ENCODE assay signal across 20 cellular contexts in the genomic region with DNA sequence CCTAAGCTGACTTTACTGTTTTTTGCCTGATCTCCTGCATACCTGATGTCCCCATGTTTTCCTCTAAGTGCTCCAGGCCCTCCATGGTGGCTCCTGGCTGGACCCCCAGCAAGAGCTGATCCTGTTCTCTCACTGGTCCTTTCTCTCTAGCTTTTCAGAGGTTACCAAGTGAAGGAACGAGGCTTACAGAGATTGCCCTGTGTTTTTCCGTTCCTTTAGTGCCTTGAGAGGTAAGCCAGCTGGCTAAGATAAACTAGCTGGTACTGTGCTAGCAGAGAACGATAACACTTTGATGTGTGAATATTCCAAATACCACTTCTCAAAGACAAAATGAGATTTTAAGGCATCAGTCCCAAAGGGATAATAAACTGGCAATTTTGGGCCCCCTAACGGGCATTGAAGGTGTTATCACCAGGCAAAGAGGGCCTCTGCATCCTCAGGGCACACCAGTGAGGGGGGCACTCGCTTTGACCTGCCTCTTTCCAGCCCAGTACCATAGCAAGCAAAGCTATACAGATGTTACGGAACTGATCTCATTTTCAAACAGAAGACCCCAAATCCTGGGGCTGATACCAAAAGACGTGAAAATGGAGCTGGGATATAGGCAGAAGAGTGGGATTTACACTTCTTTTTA. TPM values are rescaled to one million over a fixed set of nuclear protein-coding genes. Genes with fewer than 3 reads are reported as not detected.
DNase-seq lines count a peak whose midpoint lies in the region; ATAC-seq, FAIRE-seq and TF ChIP-seq lines count a peak whose summit lies in the region.
"Had no signal": no experiment of that assay in that cellular context is flagged by ENCODE, and none has a peak within 500 bp of the region (broad histone marks: within the 10 kb centered on the region; RNA-seq: fewer than 3 reads in every experiment).

No MANE protein-coding gene starts in this region.

- H3K4me1 ChIP-seq in HepG2 (ENCODE audit: insufficient read depth, low read length) (peaks cover 31% of the 10 kb centered on the region), right lobe of liver (peaks cover 0 to 4% (median under 1%) of the 10 kb centered on the region in 4 donors)

- no peak for TF ChIP-seq RAD21 in HepG2 (CRISPR knock-in tag; IDR thresholded peaks at IDR 0.05)

- H3K27ac ChIP-seq in HepG2 (ENCODE audit: extremely low read length, insufficient read depth, low read length) = no peak overlapping the region
- H3K27ac ChIP-seq in right lobe of liver = no peak overlapping the region
- H3K27ac ChIP-seq: hepatocyte, neural progenitor cell had no signal

- H3K27ac Mint-ChIP-seq in WTC11 = no peak overlapping the region
- H3K27ac Mint-ChIP-seq: mesothelial cell of epicardium, neural progenitor cell had no signal

- no peak overlapping the region for H3K4me3 Mint-ChIP-seq in WTC11
- H3K4me3 Mint-ChIP-seq: activated naive CD4-positive, alpha-beta T cell treated with anti-CD3 and anti-CD28 coated beads, Interleukin-2, amount 50 U/mL, for 24 hours; mesothelial cell of epicardium; neural progenitor cell had no signal

- TF ChIP-seq POLR2A in HepG2 (IDR thresholded peaks at IDR 0.05; ENCODE audit: insufficient read depth in 1 of 2, low read depth in 2 of 2, low read length in 2 of 2) (no peak), right lobe of liver (IDR thresholded peaks at IDR 0.05) (no peak)

- BruUV-seq in HepG2 (replicated peaks; lab: Mats Ljungman, UMichigan) = no TSS peak

- in situ Hi-C loops in HepG2 (cut with HindIII; ENCODE audit: extremely low pct_ligation_motif_present, low pct_unique_long_range_greater_than_20kb) = no loop called here

- H3K27me3 ChIP-seq in HepG2 (ENCODE audit: control insufficient read depth in 1 of 2, insufficient read depth in 2 of 2, low read length in 2 of 2) (no peaks in the 10 kb centered on the region), right lobe of liver (no peaks in the 10 kb centered on the region)
- H3K27me3 ChIP-seq: esophagus muscularis mucosa, hepatocyte, neural progenitor cell had no signal

- WGBS in HepG2 (ENCODE audit: low lambda C conversion rate) = 98% methylated on average over 7 of the region's 7 CpGs
- WGBS in right lobe of liver (ENCODE audit: insufficient coverage, low coverage, low lambda C conversion rate, missing lambda C conversion rate) = 87% methylated on average over 7 of the region's 7 CpGs

- no peak for ATAC-seq in HepG2
- no peak for ATAC-seq in right lobe of liver
- peak; percentile 58 for ATAC-seq in WTC11
- peak; percentile 7 to 32 for ATAC-seq in left cardiac atrium
- ATAC-seq in HG03139 (IDR thresholded peaks at IDR 0.05; ENCODE audit: unreplicated experiment) = no peak

- H2AFZ ChIP-seq in HepG2 (ENCODE audit: low read length) = no peak overlapping the region
- H2AFZ ChIP-seq: hepatocyte, neural progenitor cell had no signal

- TF ChIP-seq EP300 in HepG2 (IDR thresholded peaks at IDR 0.05; ENCODE audit: low read depth in 2 of 2, low read length in 2 of 2) (no peak), HepG2 (CRISPR knock-in tag; IDR thresholded peaks at IDR 0.05; ENCODE audit: borderline replicate concordance) (no peak)

- FAIRE-seq in HepG2 (lab: Jason Lieb, UNC) = no peak
- FAIRE-seq: keratinocyte had no signal

- H3K36me3 ChIP-seq in HepG2 (replicated peaks in 1 of 2; ENCODE audit: control insufficient read depth in 1 of 2, insufficient read depth in 2 of 2, low read length in 2 of 2) (no peaks in the 10 kb centered on the region), right lobe of liver (no peaks in the 10 kb centered on the region)
- H3K36me3 ChIP-seq: neural progenitor cell had no signal

- no peak overlapping the region for H3K9ac ChIP-seq in HepG2 (ENCODE audit: insufficient read depth, low read depth, low read length)
- H3K9ac ChIP-seq: neural progenitor cell had no signal

- H3K4me1 Mint-ChIP-seq in WTC11 = peaks cover 21% of the 10 kb centered on the region

- no peaks in the 10 kb centered on the region for H3K9me3 Mint-ChIP-seq in WTC11
- H3K9me3 Mint-ChIP-seq: activated naive CD4-positive, alpha-beta T cell treated with anti-CD3 and anti-CD28 coated beads, Interleukin-2, amount 50 U/mL, for 24 hours; mesothelial cell of epicardium; neural progenitor cell had no signal

- POLR2A ChIA-PET in HepG2 (lab: Yijun Ruan, JAX) = no interaction called here
- POLR2A ChIA-PET in WTC11 (lab: Charles Lee) = no interaction called here

- no peaks in the 10 kb centered on the region; the same call in 1 of the 2 replicates for H4K20me1 ChIP-seq in HepG2 (ENCODE audit: insufficient read depth, low read length)

- DNase-seq in HepG2 (ENCODE audit: low spot score) (no peak), right lobe of liver (no peak), WTC11 (ENCODE audit: low spot score) (no peak), left cardiac atrium (no peak), cerebellar cortex (ENCODE audit: low spot score) (no peak), dedifferentiated amniotic fluid mesenchymal stem cell (ENCODE audit: extremely low spot score) (no peak)
- DNase-seq: activated CD4-positive, alpha-beta T cell treated with anti-CD3 and anti-CD28 coated beads for 1 hour; Calu3; GDM1; NCI-H2081; NCI-H510A; T1000 had no signal

- no peak for TF ChIP-seq CTCF in HepG2 (CRISPR knock-in tag; IDR thresholded peaks at IDR 0.05)
- no peak for TF ChIP-seq CTCF in right lobe of liver (IDR thresholded peaks at IDR 0.05)
- TF ChIP-seq CTCF in WTC11 (IDR thresholded peaks at IDR 0.05) = no peak

- no peaks in the 10 kb centered on the region for H3K27me3 Mint-ChIP-seq in WTC11 (ENCODE audit: low read depth)
- H3K27me3 Mint-ChIP-seq: activated naive CD4-positive, alpha-beta T cell treated with anti-CD3 and anti-CD28 coated beads, Interleukin-2, amount 50 U/mL, for 24 hours had no signal

- H3K36me3 Mint-ChIP-seq in WTC11 = peaks cover 8% of the 10 kb centered on the region; the same call in 1 of the 2 replicates
- H3K36me3 Mint-ChIP-seq: activated naive CD4-positive, alpha-beta T cell treated with anti-CD3 and anti-CD28 coated beads, Interleukin-2, amount 50 U/mL, for 24 hours had no signal

- H3K4me2 ChIP-seq in HepG2 (ENCODE audit: low read depth, low read length) = no peak overlapping the region
- H3K4me2 ChIP-seq: hepatocyte, neural progenitor cell had no signal

- peaks cover 10% of the 10 kb centered on the region for H3K79me2 ChIP-seq in HepG2 (ENCODE audit: insufficient read depth, low read length)

- CTCF ChIA-PET in HepG2 (lab: Yijun Ruan, JAX; ENCODE audit: low intra/inter-chr PET ratio, low total read pairs) (no interaction called here), WTC11 (lab: Charles Lee) (interaction anchor here (0.7 to 1.0 kb wide), 3 partner anchors 104 to 390 kb away, joined by 3 to 4 read pairs (median 3); no protein-coding TSS in a partner anchor)

- H3K9me3 ChIP-seq in HepG2 (ENCODE audit: low read length) (no peaks in the 10 kb centered on the region), right lobe of liver (no peaks in the 10 kb centered on the region)
- H3K9me3 ChIP-seq: esophagus muscularis mucosa had no signal

- H3K4me3 ChIP-seq in HepG2 (replicated peaks in 1 of 3; ENCODE audit: insufficient read depth in 1 of 3, low read depth in 2 of 3, low read length in 3 of 3) = no peak overlapping the region
- no peak overlapping the region for H3K4me3 ChIP-seq in right lobe of liver
- H3K4me3 ChIP-seq: esophagus muscularis mucosa, GM12878, hepatocyte, neural progenitor cell had no signal

- intact Hi-C loops in HepG2 (cut with micrococcal nuclease; ENCODE audit: unreplicated experiment) = no loop called here
- intact Hi-C loops in right lobe of liver (cut with DNase I) = no loop called here
- intact Hi-C loops in left cardiac atrium (cut with DNase I) = no loop called here

TF ChIP-seq in HepG2, 621 proteins besides CTCF, POLR2A, EP300 and RAD21:
- no peak for TF ChIP-seq NKX3-1 (CRISPR knock-in tag; IDR thresholded peaks at IDR 0.05)
- peak; percentile 56 for TF ChIP-seq RBM22 (optimal IDR thresholded peaks at IDR 0.05; ENCODE audit: low read length)

TF ChIP-seq in WTC11, 78 proteins besides CTCF, POLR2A, EP300 and RAD21 (continues in another document):
- no peak for TF ChIP-seq NR2C2 (CRISPR knock-in tag; IDR thresholded peaks at IDR 0.05)
- TF ChIP-seq PRRX2 (CRISPR knock-in tag; IDR thresholded peaks at IDR 0.05) = no peak

RNA-seq across cellular contexts. Expression of a gene that starts 8.4 kb away (rescaled TPM):
- total RNA-seq in HepG2 (2016; rRNA removed; fragmentation: Illumina TruSeq; extraction: Trizol) (54.7 and 63.6 TPM in 2 replicates), right lobe of liver (10 to 100 TPM; 22.4 to 49.2 (median 41.4) TPM), WTC11 (2021) (53.3 to 59.1 TPM (median 53.6 TPM) in 3 replicates), left cardiac atrium (10 to 100 TPM; 59.3 to 76.5 TPM)
- 18.1 and 25.9 TPM in 2 replicates for total RNA-seq in HepG2 (2016; cell fraction: cytosol; rRNA removed; fragmentation: Illumina TruSeq; extraction: Trizol; ENCODE audit: low read depth)
- total RNA-seq in HepG2 (2016; cell fraction: insoluble cytoplasmic fraction; rRNA removed; fragmentation: Illumina TruSeq; extraction: Trizol) = 53.9 and 58.9 TPM in 2 replicates
- total RNA-seq in HepG2 (2016; cell fraction: membrane; rRNA removed; fragmentation: Illumina TruSeq; extraction: Trizol) = 49.7 and 54.2 TPM in 2 replicates
- total RNA-seq in HepG2 (2016; cell fraction: nucleus; rRNA removed; fragmentation: Illumina TruSeq; extraction: Trizol) = 31.8 and 32.4 TPM in 2 replicates
- polyA plus RNA-seq in HepG2 (2011; rRNA removed) = 46.4 and 48.2 TPM in 2 replicates
- 27.7 and 34.1 TPM in 2 replicates for polyA plus RNA-seq in HepG2 (2011; cell fraction: cytosol; rRNA removed)
- 12.4 and 14.5 TPM in 2 replicates for polyA plus RNA-seq in HepG2 (2011; cell fraction: nucleus; rRNA removed)
- polyA plus RNA-seq in HepG2 (2012) = 49.5 and 71.9 TPM in 2 replicates
- 25.8 and 27.0 TPM in 2 replicates for polyA plus RNA-seq in HepG2 (2016; cell fraction: cytosol; fragmentation: Illumina TruSeq; extraction: Trizol; ENCODE audit: low read depth)
- polyA plus RNA-seq in HepG2 (2016; cell fraction: insoluble cytoplasmic fraction; fragmentation: Illumina TruSeq; extraction: Trizol; ENCODE audit: low read depth) = 74.5 and 85.3 TPM in 2 replicates
- 59.1 and 60.1 TPM in 2 replicates for polyA plus RNA-seq in HepG2 (2016; cell fraction: membrane; fragmentation: Illumina TruSeq; extraction: Trizol; ENCODE audit: low read depth)
- polyA plus RNA-seq in HepG2 (2016; cell fraction: nucleus; fragmentation: Illumina TruSeq; extraction: Trizol; ENCODE audit: insufficient read depth, low read depth) = 48.6 and 48.7 TPM in 2 replicates
- polyA minus RNA-seq in HepG2 (2011; rRNA and poly(A)+ RNA removed; ENCODE audit: low replicate concordance) = 42.9 and 44.3 TPM in 2 replicates
- polyA minus RNA-seq in HepG2 (2011; cell fraction: cytosol; rRNA and poly(A)+ RNA removed) = 25.1 and 33.3 TPM in 2 replicates
- polyA minus RNA-seq in HepG2 (2011; cell fraction: nucleus; rRNA and poly(A)+ RNA removed) = 27.3 and 40.3 TPM in 2 replicates

Comparison
In these comparisons a context has a peak if more than half of its experiments do, and no peak if none do; other contexts are left out.
1. ATAC-seq: peak in WTC11 (single experiment) and left cardiac atrium (2 of 2); none in HepG2 (single experiment), right lobe of liver (0 of 4) and HG03139 (single experiment).